ENCODE assay signal across 9 cellular contexts in the genomic region with DNA sequence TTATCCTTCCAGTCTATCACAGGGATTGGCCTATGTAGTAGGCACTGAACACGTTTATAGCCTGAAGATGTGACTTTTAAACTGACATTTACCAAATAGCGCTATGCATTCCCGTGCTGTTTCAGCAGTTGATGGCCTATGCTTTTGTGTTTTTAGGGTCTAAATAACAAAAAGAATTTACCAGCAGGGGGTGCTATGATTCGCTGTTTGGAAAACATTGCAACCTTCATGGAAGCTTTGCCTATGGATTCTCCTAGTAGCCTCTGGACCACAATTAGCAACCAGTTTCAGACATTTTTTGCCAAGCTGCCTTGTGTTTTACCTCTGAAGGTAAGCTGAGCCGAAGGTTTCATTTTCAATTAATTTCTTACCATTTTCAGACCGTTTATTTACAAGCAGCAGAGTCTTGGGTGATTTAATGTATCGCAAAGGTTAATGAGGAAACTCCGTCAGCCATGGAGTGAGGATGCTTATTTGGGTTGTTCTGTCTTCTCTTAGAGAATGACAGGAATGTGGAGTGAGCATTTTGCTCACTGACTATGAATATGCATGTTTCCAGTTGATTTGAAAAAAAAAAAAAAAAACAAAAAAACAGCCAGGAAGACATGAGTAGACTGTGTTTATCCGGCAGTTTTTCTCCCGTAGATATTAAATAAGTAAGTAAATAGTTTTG.
DNase-seq lines count a peak whose midpoint lies in the region; ATAC-seq and TF ChIP-seq lines count a peak whose summit lies in the region.
"Had no signal": no experiment of that assay in that cellular context is flagged by ENCODE, and none has a peak within 500 bp of the region (broad histone marks: within the 10 kb centered on the region; RNA-seq: fewer than 3 reads in every experiment).

No MANE protein-coding gene starts in this region.

- H3K27me3 ChIP-seq in colonic mucosa = no peaks in the 10 kb centered on the region

- H3K4me3 ChIP-seq in colonic mucosa = no peak overlapping the region

- H3K27ac ChIP-seq in colonic mucosa = no peak overlapping the region

- H3K9ac ChIP-seq in colonic mucosa (ENCODE audit: low read depth in 2 of 2, low read length in 2 of 2) = no peak overlapping the region

- ATAC-seq in GM18907 (IDR thresholded peaks at IDR 0.05; ENCODE audit: unreplicated experiment) (no peak), GM19395 (IDR thresholded peaks at IDR 0.05; ENCODE audit: unreplicated experiment) (no peak)
- ATAC-seq: naive thymus-derived CD4-positive, alpha-beta T cell had no signal

- DNase-seq in COR-L47 (lab: John Stamatoyannopoulos, UW) (peak; percentile 89), HCEC 1CT (peak; percentile 3), NCI-H748 treated with DMSO at 0.1 percent for 48 hours (lab: John Stamatoyannopoulos, UW) (peak; percentile 31), colonic mucosa (peak; percentile 29), lung microvascular endothelial cell (ENCODE audit: low read depth in 2 of 2) (peak; percentile 52 to 57), GM19238 (ENCODE audit: insufficient read length, low spot score) (no peak)

- TF ChIP-seq CTCF in colonic mucosa (IDR thresholded peaks at IDR 0.05) = peak; percentile 36

- no peaks in the 10 kb centered on the region for H3K9me3 ChIP-seq in colonic mucosa

- intact Hi-C loops in colonic mucosa (cut with DNase I) = loop anchor here (5.0 kb wide), 1 partner anchor 127 kb away; no protein-coding TSS in a partner anchor

- H3K4me1 ChIP-seq in colonic mucosa = no peaks in the 10 kb centered on the region

- no peaks in the 10 kb centered on the region for H3K36me3 ChIP-seq in colonic mucosa
